Comparison of ENCODE assay signal across 9 cellular contexts in the genomic region with DNA sequence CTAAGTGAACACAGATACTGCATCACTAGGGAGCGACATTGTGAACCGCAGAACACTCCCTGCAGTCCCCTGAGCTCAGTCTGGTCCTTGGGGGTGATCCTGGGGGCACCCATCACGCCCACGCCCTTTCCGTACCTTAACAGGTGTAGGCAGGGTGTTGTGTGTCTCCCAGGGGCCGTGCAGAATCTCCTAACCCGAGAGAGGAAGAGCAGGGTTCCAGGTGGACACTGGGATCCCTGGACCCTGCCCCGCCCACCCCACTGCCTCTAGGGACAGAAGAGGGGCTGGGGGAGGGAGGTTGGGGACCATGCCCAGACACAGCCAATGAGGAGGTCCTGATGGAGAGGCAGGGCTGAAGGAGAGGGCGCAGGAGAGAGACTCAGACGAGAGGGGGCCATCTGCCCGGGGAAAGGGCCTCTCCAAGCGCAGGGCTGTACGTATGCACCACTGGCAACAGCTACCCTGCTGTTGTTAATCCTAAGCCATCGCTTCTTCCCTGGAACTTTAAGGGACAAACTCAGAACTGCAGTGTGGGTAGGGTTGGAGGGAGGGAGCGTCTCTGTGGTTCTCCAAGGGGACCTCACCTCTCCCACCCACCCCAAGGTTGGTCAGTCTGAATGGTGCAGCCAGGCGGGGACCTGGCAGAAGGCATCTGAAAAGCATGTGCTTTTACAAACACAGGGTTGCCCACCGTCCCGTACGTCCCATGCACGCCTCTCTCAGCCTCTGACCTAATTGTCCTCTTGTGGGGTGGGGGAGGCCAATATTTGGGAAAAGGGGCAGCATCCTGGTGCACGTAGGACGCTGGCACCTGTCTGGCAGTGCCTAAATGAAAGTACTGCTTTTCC. TPM values are rescaled to one million over a fixed set of nuclear protein-coding genes. Genes with fewer than 3 reads are reported as not detected.
DNase-seq lines count a peak whose midpoint lies in the region; ATAC-seq and TF ChIP-seq lines count a peak whose summit lies in the region.
"Had no signal": no experiment of that assay in that cellular context is flagged by ENCODE, and none has a peak within 500 bp of the region (broad histone marks: within the 10 kb centered on the region; RNA-seq: fewer than 3 reads in every experiment).

No MANE protein-coding gene starts in this region.

- H3F3A ChIP-seq in SK-N-SH (replicated peaks; ENCODE audit: insufficient read depth), result no peaks in the 10 kb centered on the region

- POLR2A ChIA-PET in activated CD4-positive, alpha-beta T cell treated with anti-CD3 and anti-CD28 coated beads for 36 hours (lab: Charles Lee), result no interaction called here
- POLR2A ChIA-PET in SK-N-SH (lab: Yijun Ruan, JAX), result no interaction called here

- H3K9me3 ChIP-seq in SK-N-SH, result no peaks in the 10 kb centered on the region
- H3K9me3 ChIP-seq: heart left ventricle had no signal

- H3K4me1 Mint-ChIP-seq in activated CD4-positive, alpha-beta T cell treated with anti-CD3 and anti-CD28 coated beads for 36 hours, result peaks cover 15% of the 10 kb centered on the region
- H3K4me1 Mint-ChIP-seq in activated T-helper 2 cell treated with anti-CD3 and anti-CD28 coated beads, Interferon-gamma antibody, Interleukin-2, Interleukin-4, amounts not matched to agents 10 μg/mL and 5 μg/mL and 100 μg/mL, durations not matched to agents 14 hours and 24 hours and 36 hours (ENCODE audit: low read depth), result peaks cover 14% of the 10 kb centered on the region

- TF ChIP-seq EP300 in SK-N-SH (IDR thresholded peaks at IDR 0.05; ENCODE audit: borderline replicate concordance in 1 of 2, low read depth in 1 of 2, low read length in 1 of 2), result no peak

- H3K79me2 ChIP-seq in SK-N-SH (ENCODE audit: insufficient read depth), result no peaks in the 10 kb centered on the region

- peak overlapping the region; percentile 87 for H3K4me3 Mint-ChIP-seq in activated CD4-positive, alpha-beta T cell treated with anti-CD3 and anti-CD28 coated beads for 36 hours
- H3K4me3 Mint-ChIP-seq in activated T-helper 2 cell treated with anti-CD3 and anti-CD28 coated beads, Interferon-gamma antibody, Interleukin-2, Interleukin-4, amounts not matched to agents 10 μg/mL and 5 μg/mL and 100 μg/mL, durations not matched to agents 14 hours and 24 hours and 36 hours (ENCODE audit: low read depth), result peak overlapping the region; percentile 94

- no peaks in the 10 kb centered on the region for H3K36me3 ChIP-seq in SK-N-SH (replicated peaks in 1 of 2; ENCODE audit: control insufficient read depth in 1 of 2, insufficient read depth in 2 of 2, low read length in 1 of 2)
- H3K36me3 ChIP-seq: heart left ventricle had no signal

- H3K27me3 ChIP-seq in SK-N-SH (ENCODE audit: insufficient read depth), result no peaks in the 10 kb centered on the region; the same call in 1 of the 2 replicates

- no peak for TF ChIP-seq RAD21 in SK-N-SH (IDR thresholded peaks at IDR 0.05; ENCODE audit: low read length)

- no peak overlapping the region for H3K4me3 ChIP-seq in SK-N-SH (ENCODE audit: low read depth in 2 of 2, low read length in 1 of 2)

- no peaks in the 10 kb centered on the region for H3K9me3 Mint-ChIP-seq in activated CD4-positive, alpha-beta T cell treated with anti-CD3 and anti-CD28 coated beads for 36 hours (ENCODE audit: low read depth)
- H3K9me3 Mint-ChIP-seq in activated T-helper 2 cell treated with anti-CD3 and anti-CD28 coated beads, Interferon-gamma antibody, Interleukin-2, Interleukin-4, amounts not matched to agents 10 μg/mL and 5 μg/mL and 100 μg/mL, durations not matched to agents 14 hours and 24 hours and 36 hours, result no peaks in the 10 kb centered on the region

- 28% methylated on average over 22 of the region's 22 CpGs for WGBS in SK-N-SH (ENCODE audit: low lambda C conversion rate)

- peak overlapping the region; percentile 93 for H3K27ac Mint-ChIP-seq in activated CD4-positive, alpha-beta T cell treated with anti-CD3 and anti-CD28 coated beads for 36 hours
- H3K27ac Mint-ChIP-seq in activated T-helper 2 cell treated with anti-CD3 and anti-CD28 coated beads, Interferon-gamma antibody, Interleukin-2, Interleukin-4, amounts not matched to agents 10 μg/mL and 5 μg/mL and 100 μg/mL, durations not matched to agents 14 hours and 24 hours and 36 hours, result peak overlapping the region; percentile 99

- intact Hi-C loops in activated CD4-positive, alpha-beta T cell treated with anti-CD3 and anti-CD28 coated beads for 36 hours (cut with DNase I, micrococcal nuclease), result loop anchor here (1.0 to 10.0 kb wide), 5 partner anchors 212 to 1176 kb away; partner anchors contain the start of gene CD99 (in 1 of the 2)
- intact Hi-C loops in activated T-helper 2 cell treated with anti-CD3 and anti-CD28 coated beads, Interferon-gamma antibody, Interleukin-2, Interleukin-4, amounts not matched to agents 10 μg/mL and 5 μg/mL and 100 μg/mL, durations not matched to agents 14 hours and 24 hours and 36 hours (cut with micrococcal nuclease), result loop anchor here (5.0 kb wide), 2 partner anchors 32 to 142 kb away; partner anchors contain the start of gene SLC25A6
- intact Hi-C loops in posterior vena cava (cut with DNase I), result no loop called here

- peaks cover 8% of the 10 kb centered on the region for H3K36me3 Mint-ChIP-seq in activated CD4-positive, alpha-beta T cell treated with anti-CD3 and anti-CD28 coated beads for 36 hours (ENCODE audit: low read depth)
- peaks cover 16% of the 10 kb centered on the region for H3K36me3 Mint-ChIP-seq in activated T-helper 2 cell treated with anti-CD3 and anti-CD28 coated beads, Interferon-gamma antibody, Interleukin-2, Interleukin-4, amounts not matched to agents 10 μg/mL and 5 μg/mL and 100 μg/mL, durations not matched to agents 14 hours and 24 hours and 36 hours (ENCODE audit: low read depth)

- no peaks in the 10 kb centered on the region for H3K4me1 ChIP-seq in SK-N-SH (ENCODE audit: control insufficient read depth in 1 of 2, insufficient read depth in 2 of 2, low read depth in 1 of 2, low read length in 1 of 2)

- ATAC-seq in activated CD4-positive, alpha-beta T cell treated with anti-CD3 and anti-CD28 coated beads for 36 hours, result peak; percentile 45
- ATAC-seq in HG02840 (IDR thresholded peaks at IDR 0.05; ENCODE audit: low FRiP score, unreplicated experiment), result no peak

- CTCF ChIA-PET in activated CD4-positive, alpha-beta T cell treated with anti-CD3 and anti-CD28 coated beads for 36 hours (lab: Charles Lee), result no interaction called here
- CTCF ChIA-PET in SK-N-SH (lab: Yijun Ruan, JAX), result no interaction called here

- H2AFZ ChIP-seq in SK-N-SH (ENCODE audit: low read depth), result no peak overlapping the region

- no peak overlapping the region for H3K4me2 ChIP-seq in SK-N-SH

- H3K9me2 ChIP-seq in SK-N-SH, result no peaks in the 10 kb centered on the region

- H3K9ac ChIP-seq in SK-N-SH, result no peak overlapping the region

- H3K27me3 Mint-ChIP-seq in activated CD4-positive, alpha-beta T cell treated with anti-CD3 and anti-CD28 coated beads for 36 hours, result no peaks in the 10 kb centered on the region
- H3K27me3 Mint-ChIP-seq in activated T-helper 2 cell treated with anti-CD3 and anti-CD28 coated beads, Interferon-gamma antibody, Interleukin-2, Interleukin-4, amounts not matched to agents 10 μg/mL and 5 μg/mL and 100 μg/mL, durations not matched to agents 14 hours and 24 hours and 36 hours (ENCODE audit: low read depth), result no peaks in the 10 kb centered on the region

- no peak overlapping the region for H3K27ac ChIP-seq in SK-N-SH (ENCODE audit: low read depth in 2 of 2, low read length in 1 of 2)

- H4K20me1 ChIP-seq in SK-N-SH (ENCODE audit: insufficient read depth), result no peaks in the 10 kb centered on the region

- no peak for TF ChIP-seq CTCF in SK-N-SH (IDR thresholded peaks at IDR 0.05)

- DNase-seq in activated CD4-positive, alpha-beta T cell treated with anti-CD3 and anti-CD28 coated beads for 36 hours, result peak; percentile 71
- DNase-seq in activated CD4-positive, alpha-beta T cell treated with anti-CD3 and anti-CD28 coated beads for 1 hour, result no peak
- peak; percentile 60 for DNase-seq in NAMALWA (ENCODE audit: low spot score)
- DNase-seq in activated T-helper 2 cell treated with anti-CD3 and anti-CD28 coated beads, Interferon-gamma antibody, Interleukin-2, Interleukin-4, amounts not matched to agents 10 μg/mL and 5 μg/mL and 100 μg/mL, durations not matched to agents 14 hours and 24 hours and 36 hours (ENCODE audit: low spot score), result peak; percentile 48
- peak; percentile 67 for DNase-seq in posterior vena cava (ENCODE audit: low spot score)
- DNase-seq in SK-N-SH, result no peak
- no peak for DNase-seq in NCI-H2171 (lab: John Stamatoyannopoulos, UW)
- DNase-seq: heart left ventricle had no signal

TF ChIP-seq in SK-N-SH, 30 proteins besides CTCF, POLR2A, EP300 and RAD21:
- TF ChIP-seq ELF1 (IDR thresholded peaks at IDR 0.05) (no peak), FOXJ3 (CRISPR knock-in tag; IDR thresholded peaks at IDR 0.05) (no peak)
TF ChIP-seq in SK-N-SH: peak in this region for 0.

RNA-seq across cellular contexts. Expression of gene P2RY8, which starts 2.4 kb away (rescaled TPM):
- total RNA-seq in activated CD4-positive, alpha-beta T cell treated with anti-CD3 and anti-CD28 coated beads for 36 hours, result 10 to 100 TPM; 19.8 to 21.2 TPM
- 33.1 and 34.5 TPM in 2 replicates for total RNA-seq in activated T-helper 2 cell treated with anti-CD3 and anti-CD28 coated beads, Interferon-gamma antibody, Interleukin-2, Interleukin-4, amounts not matched to agents 10 μg/mL and 5 μg/mL and 100 μg/mL, durations not matched to agents 14 hours and 24 hours and 36 hours
- 1 to 10 TPM; 1.4 to 2.8 TPM for total RNA-seq in posterior vena cava
- 0.03 and 0.08 TPM in 2 replicates for polyA plus RNA-seq in SK-N-SH (2012; rRNA removed)
- polyA plus RNA-seq in SK-N-SH (2012; cell fraction: cytosol; rRNA removed), result 0.03 and 0.05 TPM in 2 replicates
- 0.05 and 0.15 TPM in 2 replicates for polyA plus RNA-seq in SK-N-SH (2012; cell fraction: nucleus; rRNA removed)

RNA-seq across cellular contexts. Expression of gene AKAP17A, which starts 56.9 kb away (rescaled TPM):
- 10 to 100 TPM; 49.7 to 51.2 TPM for total RNA-seq in activated CD4-positive, alpha-beta T cell treated with anti-CD3 and anti-CD28 coated beads for 36 hours
- 67.4 and 67.6 TPM in 2 replicates for total RNA-seq in activated T-helper 2 cell treated with anti-CD3 and anti-CD28 coated beads, Interferon-gamma antibody, Interleukin-2, Interleukin-4, amounts not matched to agents 10 μg/mL and 5 μg/mL and 100 μg/mL, durations not matched to agents 14 hours and 24 hours and 36 hours
- total RNA-seq in posterior vena cava, result 10 to 100 TPM; 20.8 to 23.0 TPM
- 38.7 and 43.8 TPM in 2 replicates for polyA plus RNA-seq in SK-N-SH (2012; rRNA removed)
- 17.5 and 23.9 TPM in 2 replicates for polyA plus RNA-seq in SK-N-SH (2012; cell fraction: cytosol; rRNA removed)
- 238 and 288 TPM in 2 replicates for polyA plus RNA-seq in SK-N-SH (2012; cell fraction: nucleus; rRNA removed)

Comparison
In these comparisons a context has a peak if more than half of its experiments do, and no peak if none do; other contexts are left out.
1. DNase-seq: peak in activated CD4-positive, alpha-beta T cell treated with anti-CD3 and anti-CD28 coated beads for 36 hours (single experiment), NAMALWA (single experiment), activated T-helper 2 cell treated with anti-CD3 and anti-CD28 coated beads, Interferon-gamma antibody, Interleukin-2, Interleukin-4, amounts not matched to agents 10 μg/mL and 5 μg/mL and 100 μg/mL, durations not matched to agents 14 hours and 24 hours and 36 hours (single experiment) and posterior vena cava (single experiment); none in activated CD4-positive, alpha-beta T cell treated with anti-CD3 and anti-CD28 coated beads for 1 hour (single experiment), SK-N-SH (single experiment) and NCI-H2171 (single experiment).
2. intact Hi-C loops: an anchor here in activated CD4-positive, alpha-beta T cell treated with anti-CD3 and anti-CD28 coated beads for 36 hours (1.0 to 10.0 kb wide) and activated T-helper 2 cell treated with anti-CD3 and anti-CD28 coated beads, Interferon-gamma antibody, Interleukin-2, Interleukin-4, amounts not matched to agents 10 μg/mL and 5 μg/mL and 100 μg/mL, durations not matched to agents 14 hours and 24 hours and 36 hours (5.0 kb wide); none called in posterior vena cava.